In genomic region chr15:101250931-101251829, GRCh38 we compare ENCODE assay signal across 8 cellular contexts. TPM values are rescaled to one million over a fixed set of nuclear protein-coding genes. Genes with fewer than 3 reads are reported as not detected.
DNase-seq lines count a peak whose midpoint lies in the region; ATAC-seq and TF ChIP-seq lines count a peak whose summit lies in the region.

No MANE protein-coding gene starts in this region.

- peak overlapping the region; percentile 90 for H3K4me2 ChIP-seq in mammary epithelial cell (ENCODE audit: insufficient read depth, low read depth, low read length)

- H2AFZ ChIP-seq in mammary epithelial cell (ENCODE audit: low read depth, low read length): peak overlapping the region; percentile 80

- peaks cover 17% of the 10 kb centered on the region for H3K4me1 ChIP-seq in SJCRH30
- peaks cover 32% of the 10 kb centered on the region for H3K4me1 ChIP-seq in mammary epithelial cell (ENCODE audit: insufficient read depth, low read length)

- no peaks in the 10 kb centered on the region for H3K27me3 ChIP-seq in SJCRH30
- no peaks in the 10 kb centered on the region for H3K27me3 ChIP-seq in mammary epithelial cell (ENCODE audit: insufficient read depth, low read length)

- H3K4me3 ChIP-seq in SJCRH30: peak overlapping the region; percentile 88
- peak overlapping the region; percentile 70 to 90 (median 76) for H3K4me3 ChIP-seq in mammary epithelial cell (replicated peaks in 1 of 3; ENCODE audit: insufficient read depth in 1 of 3, low read depth in 2 of 3, low read length in 3 of 3)

- 0% methylated on average over 5 of the region's 149 CpGs for WGBS in mammary epithelial cell (ENCODE audit: low coverage, missing lambda C conversion rate)

- in situ Hi-C loops in mammary epithelial cell (cut with MboI; ENCODE audit: low sequenced_read_pairs in 2 of 2): loop anchor here (10.0 to 25.0 kb wide), 3 partner anchors 326 to 639 kb away; partner anchors contain the start of genes ASB7 (in 2 of the 2), LINS1 (in 2 of the 2) and LRRK1 (in 1 of the 2)

- H3K9me3 ChIP-seq in SJCRH30 (replicated peaks): no peaks in the 10 kb centered on the region
- H3K9me3 ChIP-seq in mammary epithelial cell (replicated peaks; ENCODE audit: insufficient read depth, low read length): no peaks in the 10 kb centered on the region

- H4K20me1 ChIP-seq in mammary epithelial cell (ENCODE audit: insufficient read depth, low read length): no peaks in the 10 kb centered on the region

- TF ChIP-seq CTCF in mammary epithelial cell (conservative IDR thresholded peaks at IDR 0.05 in 1 of 2, IDR thresholded peaks at IDR 0.05 in 1 of 2; ENCODE audit: extremely low read depth in 1 of 2, insufficient read depth in 1 of 2, low read depth in 1 of 2, low read length in 2 of 2): peak in 1 of 2 donors; percentile 20

- DNase-seq in CD1c-positive myeloid dendritic cell (ENCODE audit: extremely low spot score) (peak; percentile 82), SJCRH30 (peak; percentile 54 to 65), mammary epithelial cell (peak; percentile 42), kidney tubule cell (ENCODE audit: low spot score) (peak; percentile 59), SKM-1 (lab: John Stamatoyannopoulos, UW; ENCODE audit: unreplicated experiment) (no peak)
- DNase-seq in stimulated activated naive CD4-positive, alpha-beta T cell treated with Interleukin-2 at 50 U/mL for 16 hours (lab: John Stamatoyannopoulos, UW): peak; percentile 65

- H3K36me3 ChIP-seq in SJCRH30 (peaks cover 14% of the 10 kb centered on the region), mammary epithelial cell (ENCODE audit: insufficient read depth, low read length) (peaks cover 1% of the 10 kb centered on the region)

- CTCF ChIA-PET in mammary epithelial cell (lab: Charles Lee; ENCODE audit: low non-redundant PET): no interaction called here

- ATAC-seq in GM19043 (IDR thresholded peaks at IDR 0.05; ENCODE audit: low read depth, unreplicated experiment) (peak; percentile 20), HG03196 (IDR thresholded peaks at IDR 0.05; ENCODE audit: unreplicated experiment) (peak; percentile 23)

- peak overlapping the region; percentile 74 for H3K9ac ChIP-seq in mammary epithelial cell (ENCODE audit: insufficient read depth, low read length)

- dilution Hi-C loops in mammary epithelial cell (cut with HindIII; ENCODE audit: low sequenced_read_pairs): loop anchor here (10.0 kb wide), 1 partner anchor 156 kb away; no protein-coding TSS in a partner anchor

- H3K27ac ChIP-seq in SJCRH30 (peak overlapping the region; percentile 85), mammary epithelial cell (ENCODE audit: insufficient read depth, low read depth, low read length) (peak overlapping the region; percentile 48)

- no TSS peak for BruUV-seq in mammary epithelial cell (replicated peaks; lab: Mats Ljungman, UMichigan)

- peaks cover 60% of the 10 kb centered on the region for H3K79me2 ChIP-seq in mammary epithelial cell (ENCODE audit: insufficient read depth, low read length)

- intact Hi-C loops in mammary epithelial cell (cut with micrococcal nuclease): loop anchor here (1.0 to 10.0 kb wide), 3 partner anchors 34 to 906 kb away; partner anchors contain the start of gene ADAMTS17

RNA-seq across cellular contexts. Expression of gene CHSY1, which starts 0.7 kb away (rescaled TPM):
- total RNA-seq in SJCRH30 (2014; rRNA removed; shearing (Covaris generic)): 82.3 and 87.1 TPM in 2 replicates
- total RNA-seq in mammary epithelial cell: 10 to 100 TPM; 37.9 to 40.2 TPM
- 30.2 TPM for polyA plus RNA-seq in mammary epithelial cell
- polyA minus RNA-seq in mammary epithelial cell: 83.7 TPM

RNA-seq across cellular contexts. Expression of gene SELENOS, which starts 26.1 kb away (rescaled TPM):
- 51.0 and 60.1 TPM in 2 replicates for total RNA-seq in SJCRH30 (2014; rRNA removed; shearing (Covaris generic))
- total RNA-seq in mammary epithelial cell: 10 to 100 TPM; 51.7 to 81.2 TPM
- polyA plus RNA-seq in mammary epithelial cell: 68.4 TPM
- 23.9 TPM for polyA minus RNA-seq in mammary epithelial cell

RNA-seq across cellular contexts. Expression of gene SNRPA1, which starts 43.9 kb away (rescaled TPM):
- 139 and 151 TPM in 2 replicates for total RNA-seq in SJCRH30 (2014; rRNA removed; shearing (Covaris generic))
- total RNA-seq in mammary epithelial cell: 10 to 100 TPM; 17.2 to 85.7 TPM
- polyA plus RNA-seq in mammary epithelial cell: 75.0 TPM
- polyA minus RNA-seq in mammary epithelial cell: 32.0 TPM
